In genomic region chr11:65417221-65417701, GRCh38 we compare ENCODE assay signal across 8 cellular contexts. TPM values are rescaled to one million over a fixed set of nuclear protein-coding genes. Genes with fewer than 3 reads are reported as not detected.
DNase-seq lines count a peak whose midpoint lies in the region; ATAC-seq and TF ChIP-seq lines count a peak whose summit lies in the region.

No MANE protein-coding gene starts in this region.

- H3K36me3 ChIP-seq in OCI-LY3 (replicated peaks; ENCODE audit: low read depth, low read length) (no peaks in the 10 kb centered on the region), tibial nerve (peaks cover 0 to 8% (median 0%) of the 10 kb centered on the region in 3 donors)

- peaks cover 55% of the 10 kb centered on the region for H3K4me1 ChIP-seq in OCI-LY3 (ENCODE audit: low read length)
- peaks cover 0 to 81% (median 59%) of the 10 kb centered on the region in 4 donors for H3K4me1 ChIP-seq in tibial nerve

- no peaks in the 10 kb centered on the region for H3K27me3 Mint-ChIP-seq in memory B cell

- H3K9me3 ChIP-seq in OCI-LY3 (ENCODE audit: insufficient read depth, low read length), result no peaks in the 10 kb centered on the region
- H3K9me3 ChIP-seq in tibial nerve, result no peaks in the 10 kb centered on the region

- H3K4me3 Mint-ChIP-seq in memory B cell, result peak overlapping the region; percentile 90

- no peaks in the 10 kb centered on the region for H4K20me1 ChIP-seq in OCI-LY3 (ENCODE audit: insufficient read depth, low read length)

- H3K4me3 ChIP-seq in OCI-LY3 (ENCODE audit: low read length), result peak overlapping the region; percentile 77
- peak overlapping the region; percentile 34 to 36 for H3K4me3 ChIP-seq in cardiac fibroblast (replicated peaks in 1 of 2; ENCODE audit: low read depth in 2 of 2, low read length in 2 of 2)
- H3K4me3 ChIP-seq in tibial nerve, result peak overlapping the region; percentile 26 to 80 (median 34)

- peak overlapping the region; percentile 92 for H3K4me2 ChIP-seq in OCI-LY3 (ENCODE audit: low read length)

- TF ChIP-seq CTCF in OCI-LY3 (IDR thresholded peaks at IDR 0.05; ENCODE audit: low read depth, low read length) (no peak), cardiac fibroblast (IDR thresholded peaks at IDR 0.05; ENCODE audit: low read depth, low read length) (no peak), tibial nerve (IDR thresholded peaks at IDR 0.05) (no peak)

- H3K27ac Mint-ChIP-seq in memory B cell, result peak overlapping the region; percentile 100

- H3K9me3 Mint-ChIP-seq in memory B cell, result no peaks in the 10 kb centered on the region

- no peak overlapping the region for H2AFZ ChIP-seq in OCI-LY3 (ENCODE audit: low read depth, low read length)

- DNase-seq in ELF-1 (ENCODE audit: low read depth, low spot score) (peak; percentile 34), cardiac fibroblast (ENCODE audit: low read depth in 2 of 2) (peak in 1 of 2 donors; percentile 8), memory B cell (ENCODE audit: low spot score in 2 of 2) (no peak), tibial nerve (ENCODE audit: low spot score in 2 of 2) (peak; percentile 34 to 48), cortex of kidney (lab: John Stamatoyannopoulos, UW) (no peak), NCI-H128 (lab: John Stamatoyannopoulos, UW; ENCODE audit: unreplicated experiment) (no peak)

- TF ChIP-seq EP300 in tibial nerve (IDR thresholded peaks at IDR 0.05), result no peak

- peaks cover 49% of the 10 kb centered on the region for H3K4me1 Mint-ChIP-seq in memory B cell

- 5 to 16% methylated on average over 5 to 10 of the region's 10 CpGs for WGBS in tibial nerve, 2 donors

- H3K79me2 ChIP-seq in OCI-LY3 (ENCODE audit: low read length), result peaks cover 45% of the 10 kb centered on the region

- H3K36me3 Mint-ChIP-seq in memory B cell, result peaks cover 2% of the 10 kb centered on the region

- peak overlapping the region; percentile 96 for H3K9ac ChIP-seq in OCI-LY3 (ENCODE audit: low read length)

- H3K27ac ChIP-seq in OCI-LY3 (ENCODE audit: low read length) (peak overlapping the region; percentile 97), tibial nerve (peak overlapping the region; percentile 98 to 100 (median 99))

- no peaks in the 10 kb centered on the region for H3K27me3 ChIP-seq in OCI-LY3 (ENCODE audit: low read depth, low read length)
- no peaks in the 10 kb centered on the region for H3K27me3 ChIP-seq in tibial nerve

- no peak for TF ChIP-seq POLR2A in tibial nerve (IDR thresholded peaks at IDR 0.05)

- ATAC-seq in memory B cell (ENCODE audit: low read depth), result no peak
- ATAC-seq in GM19035 (IDR thresholded peaks at IDR 0.05; ENCODE audit: unreplicated experiment), result no peak

RNA-seq across cellular contexts. Expression of gene NEAT1, which starts 5.3 kb away (rescaled TPM):
- 100 to 1,000 TPM; 427 to 571 (median 461) TPM for total RNA-seq in tibial nerve

RNA-seq across cellular contexts. Expression of gene FRMD8, which starts 30.8 kb away (rescaled TPM):
- total RNA-seq in tibial nerve, result 100 to 1,000 TPM in 3 of 4 donors, 10 to 100 TPM in 1; 96.5 to 226 (median 128) TPM

RNA-seq across cellular contexts. Expression of gene SLC25A45, which starts 34.8 kb away (rescaled TPM):
- 10 to 100 TPM in 2 of 4 donors, 1 to 10 TPM in 2; 1.8 to 22.5 (median 8.5) TPM for total RNA-seq in tibial nerve

Comparison
In these comparisons a context has a peak if more than half of its experiments do, and no peak if none do; other contexts are left out.
1. DNase-seq: peak in ELF-1 (single experiment) and tibial nerve (2 of 2); none in memory B cell (0 of 2), cortex of kidney (single experiment) and NCI-H128 (single experiment).
2. Peak in every context shown above with its lines, with median percentiles within 50 percentile points of each other: H3K4me3 ChIP-seq.